In genomic region chr13:48726711-48727110, GRCh38 we compare ENCODE assay signal across 14 cellular contexts.
"Had no signal": no experiment of that assay in that cellular context is flagged by ENCODE, and none has a peak within 500 bp of the region (broad histone marks: within the 10 kb centered on the region; RNA-seq: fewer than 3 reads in every experiment).

No MANE protein-coding gene starts in this region.

- H3K4me1 ChIP-seq: transverse colon had no signal

- H3K36me3 ChIP-seq: transverse colon had no signal

- H3K9me3 ChIP-seq: transverse colon had no signal

- H3K27me3 Mint-ChIP-seq: central memory CD8-positive, alpha-beta T cell; dendritic cell treated with granulocyte-macrophage colony-stimulating factor and Interleukin-4, amounts not matched to agents 40 ng/mL and 50 ng/mL, for 4 days; effector memory CD8-positive, alpha-beta T cell had no signal

- ATAC-seq: activated CD8-positive, alpha-beta T cell treated with anti-CD3 and anti-CD28 coated beads for 36 hours; effector memory CD8-positive, alpha-beta T cell; stimulated activated memory B cell treated with anti-CD40 and anti-IgM and Interleukin-4, amounts not matched to agents 10 μg/mL and 1 μg/mL and 100 μg/mL, for 72 hours; T-cell had no signal

- H3K4me3 ChIP-seq: transverse colon had no signal

- H3K27ac ChIP-seq: epithelial cell of prostate, transverse colon had no signal

- DNase-seq: activated CD4-positive, alpha-beta T cell treated with anti-CD3 and anti-CD28 coated beads for 4 hours; activated CD8-positive, alpha-beta memory T cell treated with anti-CD3 and anti-CD28 coated beads, Interleukin-2, amount 50 U/mL, for 4 hours; activated CD8-positive, alpha-beta T cell treated with anti-CD3 and anti-CD28 coated beads for 36 hours; activated naive CD4-positive, alpha-beta T cell treated with Interleukin-2 at 50 U/mL for 16 hours; effector memory CD8-positive, alpha-beta T cell; islet precursor cell; midbrain; naive B cell; T-cell; transverse colon had no signal

- H3K9me3 Mint-ChIP-seq: central memory CD8-positive, alpha-beta T cell; effector memory CD8-positive, alpha-beta T cell had no signal

- H3K36me3 Mint-ChIP-seq: naive B cell; stimulated activated memory B cell treated with anti-CD40 and anti-IgM and Interleukin-4, amounts not matched to agents 10 μg/mL and 1 μg/mL and 100 μg/mL, for 72 hours had no signal

- H3K27ac Mint-ChIP-seq: activated CD8-positive, alpha-beta T cell treated with anti-CD3 and anti-CD28 coated beads for 36 hours; dendritic cell treated with granulocyte-macrophage colony-stimulating factor and Interleukin-4, amounts not matched to agents 40 ng/mL and 50 ng/mL, for 4 days; effector memory CD8-positive, alpha-beta T cell; naive B cell; stimulated activated memory B cell treated with anti-CD40 and anti-IgM and Interleukin-4, amounts not matched to agents 10 μg/mL and 1 μg/mL and 100 μg/mL, for 72 hours; T-cell had no signal

- H3K27me3 ChIP-seq: transverse colon had no signal

- H3K4me1 Mint-ChIP-seq: central memory CD8-positive, alpha-beta T cell had no signal

- H3K4me3 Mint-ChIP-seq: activated CD8-positive, alpha-beta T cell treated with anti-CD3 and anti-CD28 coated beads for 36 hours; central memory CD8-positive, alpha-beta T cell; dendritic cell treated with granulocyte-macrophage colony-stimulating factor and Interleukin-4, amounts not matched to agents 40 ng/mL and 50 ng/mL, for 4 days; effector memory CD8-positive, alpha-beta T cell; naive B cell; stimulated activated memory B cell treated with anti-CD40 and anti-IgM and Interleukin-4, amounts not matched to agents 10 μg/mL and 1 μg/mL and 100 μg/mL, for 72 hours; T-cell had no signal
